6 cellular contexts compared by ENCODE assay signal in the genomic region with DNA sequence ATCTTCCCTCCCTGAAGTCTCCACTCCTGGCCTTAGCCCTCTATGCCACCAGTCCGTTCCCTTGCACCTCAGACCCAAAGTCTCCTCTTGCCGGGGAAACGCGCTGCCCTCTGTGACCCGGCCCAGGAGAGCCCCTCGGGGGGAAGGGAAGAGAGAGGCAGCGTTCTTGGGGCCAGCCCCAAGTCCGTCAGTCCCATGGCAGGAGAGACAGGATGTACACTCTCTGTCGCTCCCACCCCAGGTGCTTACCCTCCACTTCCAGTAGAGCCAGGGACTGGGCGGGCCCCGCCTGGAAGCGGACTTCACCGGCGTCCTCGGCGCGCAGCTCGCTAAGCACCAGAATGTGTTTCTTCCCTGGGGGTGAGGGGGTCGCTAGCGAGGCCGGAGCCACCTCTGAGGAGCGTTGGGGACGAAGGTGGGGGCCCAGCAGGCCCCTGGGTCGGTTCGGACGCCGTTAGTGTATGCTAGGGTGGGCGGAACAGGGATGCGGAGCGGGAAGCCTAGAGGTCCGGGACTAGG. TPM values are rescaled to one million over a fixed set of nuclear protein-coding genes. Genes with fewer than 3 reads are reported as not detected.
DNase-seq lines count a peak whose midpoint lies in the region; ATAC-seq and TF ChIP-seq lines count a peak whose summit lies in the region.

No MANE protein-coding gene starts in this region.

- peak overlapping the region; percentile 79 for H3K4me3 Mint-ChIP-seq in CD8-positive, alpha-beta T cell
- H3K4me3 Mint-ChIP-seq in activated T-helper 2 cell treated with anti-CD3 and anti-CD28 coated beads, Interferon-gamma antibody, Interleukin-2, Interleukin-4, amounts not matched to agents 10 μg/mL and 5 μg/mL and 100 μg/mL, durations not matched to agents 14 hours and 24 hours and 36 hours (ENCODE audit: low read depth) = peak overlapping the region; percentile 77
- no peak overlapping the region for H3K4me3 Mint-ChIP-seq in endothelial cell (ENCODE audit: unreplicated experiment)

- WGBS in mesodermal cell (ENCODE audit: insufficient coverage in 2 of 2), 2 experiments = 0 to 1% methylated on average over 16 to 20 of the region's 31 CpGs

- DNase-seq in CD8-positive, alpha-beta T cell = peak in 3 of 7 experiments; percentile 15 to 55 (median 22)
- no peak for DNase-seq in activated T-helper 2 cell treated with anti-CD3 and anti-CD28 coated beads, Interferon-gamma antibody, Interleukin-2, Interleukin-4, amounts not matched to agents 10 μg/mL and 5 μg/mL and 100 μg/mL, durations not matched to agents 14 hours and 24 hours and 36 hours (ENCODE audit: low spot score)
- no peak for DNase-seq in COR-L47 (lab: John Stamatoyannopoulos, UW)
- no peak for DNase-seq in endothelial cell (ENCODE audit: low spot score)

- no peaks in the 10 kb centered on the region for H3K9me3 ChIP-seq in CD8-positive, alpha-beta T cell (ENCODE audit: low read length)
- H3K9me3 ChIP-seq in mesodermal cell (ENCODE audit: control insufficient read depth, low read length) = no peaks in the 10 kb centered on the region

- no peak overlapping the region for H3K27ac ChIP-seq in CD8-positive, alpha-beta T cell (ENCODE audit: low read depth, low read length)
- H3K27ac ChIP-seq in mesodermal cell (ENCODE audit: low read depth, low read length, severe bottlenecking) = no peak overlapping the region

- no peaks in the 10 kb centered on the region for H3K36me3 ChIP-seq in CD8-positive, alpha-beta T cell (ENCODE audit: insufficient read depth, low read length)
- no peaks in the 10 kb centered on the region for H3K36me3 ChIP-seq in mesodermal cell (ENCODE audit: control insufficient read depth, insufficient read depth, low read length)

- no peaks in the 10 kb centered on the region for H3K9me3 Mint-ChIP-seq in CD8-positive, alpha-beta T cell
- no peaks in the 10 kb centered on the region for H3K9me3 Mint-ChIP-seq in activated T-helper 2 cell treated with anti-CD3 and anti-CD28 coated beads, Interferon-gamma antibody, Interleukin-2, Interleukin-4, amounts not matched to agents 10 μg/mL and 5 μg/mL and 100 μg/mL, durations not matched to agents 14 hours and 24 hours and 36 hours
- H3K9me3 Mint-ChIP-seq in endothelial cell (ENCODE audit: unreplicated experiment) = no peaks in the 10 kb centered on the region

- POLR2A ChIA-PET in CD8-positive, alpha-beta T cell (lab: Charles Lee) = interaction anchor here (1.1 to 1.2 kb wide), 2 partner anchors 28 to 46 kb away, joined by 3 to 7 read pairs; partner anchors contain the start of gene STK11IP

- ATAC-seq in CD8-positive, alpha-beta T cell = peak; percentile 21
- ATAC-seq in HG02678 (IDR thresholded peaks at IDR 0.05; ENCODE audit: unreplicated experiment) = peak; percentile 17

- H3K4me3 ChIP-seq in CD8-positive, alpha-beta T cell (ENCODE audit: low read depth, low read length) = peak overlapping the region; percentile 67
- H3K4me3 ChIP-seq in mesodermal cell (ENCODE audit: extremely low read depth, insufficient read depth, low read length, poor library complexity, severe bottlenecking) = peak overlapping the region; percentile 61

- TF ChIP-seq CTCF in CD8-positive, alpha-beta T cell (IDR thresholded peaks at IDR 0.05) = no peak
- no peak for TF ChIP-seq CTCF in endothelial cell (IDR thresholded peaks at IDR 0.05; ENCODE audit: unreplicated experiment)

- H3K27ac Mint-ChIP-seq in CD8-positive, alpha-beta T cell = no peak overlapping the region
- no peak overlapping the region for H3K27ac Mint-ChIP-seq in activated T-helper 2 cell treated with anti-CD3 and anti-CD28 coated beads, Interferon-gamma antibody, Interleukin-2, Interleukin-4, amounts not matched to agents 10 μg/mL and 5 μg/mL and 100 μg/mL, durations not matched to agents 14 hours and 24 hours and 36 hours
- H3K27ac Mint-ChIP-seq in endothelial cell (ENCODE audit: unreplicated experiment) = no peak overlapping the region

- H3K4me1 Mint-ChIP-seq in CD8-positive, alpha-beta T cell (ENCODE audit: low read depth) = peaks cover 12% of the 10 kb centered on the region
- H3K4me1 Mint-ChIP-seq in activated T-helper 2 cell treated with anti-CD3 and anti-CD28 coated beads, Interferon-gamma antibody, Interleukin-2, Interleukin-4, amounts not matched to agents 10 μg/mL and 5 μg/mL and 100 μg/mL, durations not matched to agents 14 hours and 24 hours and 36 hours (ENCODE audit: low read depth) = peaks cover 2% of the 10 kb centered on the region
- H3K4me1 Mint-ChIP-seq in endothelial cell (ENCODE audit: unreplicated experiment) = no peaks in the 10 kb centered on the region

- CTCF ChIA-PET in CD8-positive, alpha-beta T cell (lab: Charles Lee) = interaction anchor here (1.4 kb wide), 1 partner anchor 8 kb away, joined by 11 read pairs; no protein-coding TSS in a partner anchor

- peaks cover 18% of the 10 kb centered on the region for H3K27me3 ChIP-seq in CD8-positive, alpha-beta T cell (ENCODE audit: insufficient read depth, low read length)

- H3K36me3 Mint-ChIP-seq in CD8-positive, alpha-beta T cell = no peaks in the 10 kb centered on the region
- no peaks in the 10 kb centered on the region for H3K36me3 Mint-ChIP-seq in activated T-helper 2 cell treated with anti-CD3 and anti-CD28 coated beads, Interferon-gamma antibody, Interleukin-2, Interleukin-4, amounts not matched to agents 10 μg/mL and 5 μg/mL and 100 μg/mL, durations not matched to agents 14 hours and 24 hours and 36 hours (ENCODE audit: low read depth)
- peaks cover 9% of the 10 kb centered on the region for H3K36me3 Mint-ChIP-seq in endothelial cell (ENCODE audit: low read depth, unreplicated experiment)

- H3K27me3 Mint-ChIP-seq in CD8-positive, alpha-beta T cell (ENCODE audit: low read depth) = peaks cover 54% of the 10 kb centered on the region
- H3K27me3 Mint-ChIP-seq in activated T-helper 2 cell treated with anti-CD3 and anti-CD28 coated beads, Interferon-gamma antibody, Interleukin-2, Interleukin-4, amounts not matched to agents 10 μg/mL and 5 μg/mL and 100 μg/mL, durations not matched to agents 14 hours and 24 hours and 36 hours (ENCODE audit: low read depth) = peaks cover 19% of the 10 kb centered on the region
- H3K27me3 Mint-ChIP-seq in endothelial cell (ENCODE audit: unreplicated experiment) = peaks cover 35% of the 10 kb centered on the region

- intact Hi-C loops in CD8-positive, alpha-beta T cell (cut with DNase I, micrococcal nuclease) = loop anchor here (1.0 to 10.0 kb wide), 5 partner anchors 9 to 1147 kb away; partner anchors contain the start of genes STK11IP (in 2 of the 2), CHPF (in 1 of the 2) and GMPPA (in 1 of the 2)
- intact Hi-C loops in activated T-helper 2 cell treated with anti-CD3 and anti-CD28 coated beads, Interferon-gamma antibody, Interleukin-2, Interleukin-4, amounts not matched to agents 10 μg/mL and 5 μg/mL and 100 μg/mL, durations not matched to agents 14 hours and 24 hours and 36 hours (cut with micrococcal nuclease) = loop anchor here (1.0 kb wide), 2 partner anchors 9 to 45 kb away; partner anchors contain the start of genes CHPF and STK11IP

- H3K4me1 ChIP-seq in CD8-positive, alpha-beta T cell (ENCODE audit: insufficient read depth, low read length) = peaks cover 17% of the 10 kb centered on the region
- no peaks in the 10 kb centered on the region for H3K4me1 ChIP-seq in mesodermal cell (ENCODE audit: control insufficient read depth, insufficient read depth, low read length, poor library complexity, severe bottlenecking)

RNA-seq across cellular contexts. Expression of gene TMEM198, which starts 8.1 kb away (rescaled TPM):
- under 1 TPM; 0.31 to 0.46 TPM for total RNA-seq in CD8-positive, alpha-beta T cell
- 3.8 and 4.9 TPM in 2 replicates for total RNA-seq in activated T-helper 2 cell treated with anti-CD3 and anti-CD28 coated beads, Interferon-gamma antibody, Interleukin-2, Interleukin-4, amounts not matched to agents 10 μg/mL and 5 μg/mL and 100 μg/mL, durations not matched to agents 14 hours and 24 hours and 36 hours
- polyA plus RNA-seq in mesodermal cell (2013, experiment 1 of 2) = 4.3 TPM
- 3.3 TPM for polyA plus RNA-seq in mesodermal cell (2013, experiment 2 of 2)
- not detected for total RNA-seq in endothelial cell (ENCODE audit: unreplicated experiment)

RNA-seq across cellular contexts. Expression of gene CHPF, which starts 8.3 kb away (rescaled TPM):
- 1 to 10 TPM; 5.2 to 6.2 TPM for total RNA-seq in CD8-positive, alpha-beta T cell
- 40.2 and 41.9 TPM in 2 replicates for total RNA-seq in activated T-helper 2 cell treated with anti-CD3 and anti-CD28 coated beads, Interferon-gamma antibody, Interleukin-2, Interleukin-4, amounts not matched to agents 10 μg/mL and 5 μg/mL and 100 μg/mL, durations not matched to agents 14 hours and 24 hours and 36 hours
- polyA plus RNA-seq in mesodermal cell (2013, experiment 1 of 2) = 79.3 TPM
- 60.9 TPM for polyA plus RNA-seq in mesodermal cell (2013, experiment 2 of 2)
- total RNA-seq in endothelial cell (ENCODE audit: unreplicated experiment) = 4.1 TPM

RNA-seq across cellular contexts. Expression of gene OBSL1, which starts 19.4 kb away (rescaled TPM):
- under 1 TPM in 1 of 2 experiments, not detected in 1; 0.35 TPM for total RNA-seq in CD8-positive, alpha-beta T cell
- total RNA-seq in activated T-helper 2 cell treated with anti-CD3 and anti-CD28 coated beads, Interferon-gamma antibody, Interleukin-2, Interleukin-4, amounts not matched to agents 10 μg/mL and 5 μg/mL and 100 μg/mL, durations not matched to agents 14 hours and 24 hours and 36 hours = 0.37 and 0.59 TPM in 2 replicates
- polyA plus RNA-seq in mesodermal cell (2013, experiment 1 of 2) = 75.2 TPM
- 64.3 TPM for polyA plus RNA-seq in mesodermal cell (2013, experiment 2 of 2)
- total RNA-seq in endothelial cell (ENCODE audit: unreplicated experiment) = 53.4 TPM

RNA-seq across cellular contexts. Expression of gene INHA, which starts 20.2 kb away (rescaled TPM):
- total RNA-seq in CD8-positive, alpha-beta T cell = not detected
- not detected in 2 replicates for total RNA-seq in activated T-helper 2 cell treated with anti-CD3 and anti-CD28 coated beads, Interferon-gamma antibody, Interleukin-2, Interleukin-4, amounts not matched to agents 10 μg/mL and 5 μg/mL and 100 μg/mL, durations not matched to agents 14 hours and 24 hours and 36 hours
- polyA plus RNA-seq in mesodermal cell (2013, experiment 1 of 2) = 0.33 TPM
- polyA plus RNA-seq in mesodermal cell (2013, experiment 2 of 2) = 0.51 TPM
- not detected for total RNA-seq in endothelial cell (ENCODE audit: unreplicated experiment)

RNA-seq across cellular contexts. Expression of gene ASIC4, which starts 37.6 kb away (rescaled TPM):
- total RNA-seq in CD8-positive, alpha-beta T cell = under 1 TPM in 1 of 2 experiments, not detected in 1; 0.14 TPM
- total RNA-seq in activated T-helper 2 cell treated with anti-CD3 and anti-CD28 coated beads, Interferon-gamma antibody, Interleukin-2, Interleukin-4, amounts not matched to agents 10 μg/mL and 5 μg/mL and 100 μg/mL, durations not matched to agents 14 hours and 24 hours and 36 hours = not detected in 2 replicates
- 0.59 TPM for polyA plus RNA-seq in mesodermal cell (2013, experiment 1 of 2)
- polyA plus RNA-seq in mesodermal cell (2013, experiment 2 of 2) = 0.71 TPM
- 1.6 TPM for total RNA-seq in endothelial cell (ENCODE audit: unreplicated experiment)

Comparison
In these comparisons a context has a peak if more than half of its experiments do, and no peak if none do; other contexts are left out.
1. RNA of gene OBSL1, which starts 19.4 kb away (total RNA-seq): 53.4 TPM in endothelial cell (single experiment); 0.37 to 0.59 TPM in activated T-helper 2 cell treated with anti-CD3 and anti-CD28 coated beads, Interferon-gamma antibody, Interleukin-2, Interleukin-4, amounts not matched to agents 10 μg/mL and 5 μg/mL and 100 μg/mL, durations not matched to agents 14 hours and 24 hours and 36 hours and 0.35 TPM in CD8-positive, alpha-beta T cell; every median in the first group is over 10 times any median in the second.